Comparison of ENCODE assay signal across 1 cellular context in the genomic region with DNA sequence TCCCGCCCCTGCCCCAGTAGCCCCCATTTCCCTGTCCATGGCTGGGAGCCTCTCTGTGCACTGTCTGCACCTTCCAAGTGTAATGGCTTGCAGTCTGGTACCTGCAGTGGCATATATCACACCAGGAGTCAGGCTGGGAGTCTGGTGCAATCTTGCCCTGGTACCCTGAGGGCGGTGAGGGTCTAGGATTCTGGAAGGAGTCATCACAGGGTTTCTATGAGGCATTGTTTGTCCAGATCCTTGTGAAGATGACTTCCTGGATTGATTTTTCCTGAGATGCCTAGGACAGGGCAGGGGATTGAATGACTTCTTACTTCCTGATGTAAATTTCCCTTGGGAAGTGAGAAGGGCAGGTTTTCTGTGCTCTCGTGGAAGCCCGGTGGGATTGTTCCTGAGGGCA.
TF ChIP-seq lines count a peak whose summit lies in the region.

No MANE protein-coding gene starts in this region.

TF ChIP-seq in HepG2, 621 proteins besides CTCF, POLR2A, EP300 and RAD21:
- TF ChIP-seq ZNF124 (CRISPR knock-in tag; IDR thresholded peaks at IDR 0.05) = no peak
- no peak for TF ChIP-seq NFIC (IDR thresholded peaks at IDR 0.05; ENCODE audit: low read length)
- TF ChIP-seq GZF1 (CRISPR knock-in tag; IDR thresholded peaks at IDR 0.05) = no peak
- TF ChIP-seq CBX5 (CRISPR knock-in tag; IDR thresholded peaks at IDR 0.05; ENCODE audit: borderline replicate concordance) = no peak
- TF ChIP-seq NCOA1 (CRISPR knock-in tag; IDR thresholded peaks at IDR 0.05) = no peak
- no peak for TF ChIP-seq ATF7 (IDR thresholded peaks at IDR 0.05)
- TF ChIP-seq ATF7 (CRISPR knock-in tag; IDR thresholded peaks at IDR 0.05) = no peak
- TF ChIP-seq, protein P1, sequence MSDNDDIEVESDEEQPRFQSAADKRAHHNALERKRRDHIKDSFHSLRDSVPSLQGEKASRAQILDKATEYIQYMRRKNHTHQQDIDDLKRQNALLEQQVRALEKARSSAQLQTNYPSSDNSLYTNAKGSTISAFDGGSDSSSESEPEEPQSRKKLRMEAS (IDR thresholded peaks at IDR 0.05) = no peak
- TF ChIP-seq NFE2L1 (CRISPR knock-in tag; IDR thresholded peaks at IDR 0.05; ENCODE audit: borderline replicate concordance) = no peak
- TF ChIP-seq PHF20 (CRISPR knock-in tag; IDR thresholded peaks at IDR 0.05) = no peak
TF ChIP-seq in HepG2: peak in this region for 0.
